Comparison of ENCODE assay signal across 31 cellular contexts in genomic region chr20:37570419-37570818, GRCh38. TPM values are rescaled to one million over a fixed set of nuclear protein-coding genes. Genes with fewer than 3 reads are reported as not detected.
"Had no signal": no experiment of that assay in that cellular context is flagged by ENCODE, and none has a peak within 500 bp of the region (broad histone marks: within the 10 kb centered on the region; RNA-seq: fewer than 3 reads in every experiment).

No MANE protein-coding gene starts in this region.

- H3K36me3 ChIP-seq: WERI-Rb-1 had no signal

- ATAC-seq: activated CD4-positive, alpha-beta T cell treated with anti-CD3 and anti-CD28 coated beads for 36 hours; activated CD4-positive, CD25-positive, alpha-beta regulatory T cell treated with anti-CD3 and anti-CD28 coated beads, Interleukin-2, amount 50 U/mL, for 24 hours; activated CD8-positive, alpha-beta memory T cell treated with anti-CD3 and anti-CD28 coated beads, Interleukin-2, amount 10 ng/mL, durations not matched to agents 7 days and 5 days; activated CD8-positive, alpha-beta T cell treated with anti-CD3 and anti-CD28 coated beads for 36 hours; activated CD8-positive, alpha-beta T cell treated with anti-CD3 and anti-CD28 coated beads, Interleukin-2, amount 10 ng/mL, durations not matched to agents 7 days and 5 days; T-cell; T-helper 17 cell; WTC11 had no signal

- DNase-seq: activated B cell treated with CpG ODN at 0.5 μM for 24 hours; activated CD4-positive, alpha-beta memory T cell treated with anti-CD3 and anti-CD28 coated beads for 36 hours; activated CD4-positive, alpha-beta memory T cell treated with anti-CD3 and anti-CD28 coated beads, Interleukin-2, amount 10 ng/mL, durations not matched to agents 7 days and 5 days; activated CD4-positive, alpha-beta T cell treated with anti-CD3 and anti-CD28 coated beads for 1 hour; activated CD4-positive, alpha-beta T cell treated with anti-CD3 and anti-CD28 coated beads for 36 hours; activated CD4-positive, alpha-beta T cell treated with anti-CD3 and anti-CD28 coated beads for 4 hours; activated CD4-positive, alpha-beta T cell treated with anti-CD3 and anti-CD28 coated beads for 48 hours; activated CD4-positive, alpha-beta T cell treated with anti-CD3 and anti-CD28 coated beads, Interleukin-2, amount 10 ng/mL, durations not matched to agents 24 days and 14 days; activated CD4-positive, alpha-beta T cell treated with anti-CD3 and anti-CD28 coated beads, Interleukin-2, amount 10 ng/mL, durations not matched to agents 7 days and 5 days; activated CD4-positive, alpha-beta T cell treated with anti-CD3 and anti-CD28 coated beads, Interleukin-2, amount 50 U/mL, for 1 hour; activated CD4-positive, alpha-beta T cell treated with anti-CD3 and anti-CD28 coated beads, Interleukin-2, amount 50 U/mL, for 4 hours; activated CD4-positive, alpha-beta T cell treated with anti-CD3 and anti-CD28 coated beads, Interleukin-2, amount 50 U/mL, for 48 hours; activated CD4-positive, CD25-positive, alpha-beta regulatory T cell; activated CD4-positive, CD25-positive, alpha-beta regulatory T cell treated with anti-CD3 and anti-CD28 coated beads, Interleukin-2, amount 50 U/mL, for 72 hours; activated CD8-positive, alpha-beta memory T cell treated with anti-CD3 and anti-CD28 coated beads, Interleukin-2, amount 10 ng/mL, durations not matched to agents 7 days and 5 days; activated CD8-positive, alpha-beta memory T cell treated with anti-CD3 and anti-CD28 coated beads, Interleukin-2, amount 50 U/mL, for 4 hours; activated CD8-positive, alpha-beta T cell treated with anti-CD3 and anti-CD28 coated beads for 36 hours; activated CD8-positive, alpha-beta T cell treated with anti-CD3 and anti-CD28 coated beads, Interleukin-2, amount 10 ng/mL, durations not matched to agents 7 days and 5 days; activated T-cell treated with anti-CD3 and anti-CD28 coated beads for 4 hours; T-cell; T-helper 1 cell; T-helper 17 cell; T-helper 2 cell; T-helper 9 cell; T1000; WERI-Rb-1 had no signal

- H3K27ac ChIP-seq: VCaP, WERI-Rb-1 had no signal

RNA-seq across cellular contexts. Expression of gene NNAT, which starts 49.4 kb away (rescaled TPM):
- total RNA-seq: activated CD4-positive, alpha-beta memory T cell treated with anti-CD3 and anti-CD28 coated beads, Interleukin-2, amount 10 ng/mL, durations not matched to agents 7 days and 5 days; activated CD8-positive, alpha-beta memory T cell treated with anti-CD3 and anti-CD28 coated beads, Interleukin-2, amount 10 ng/mL, durations not matched to agents 7 days and 5 days; T-helper 1 cell treated with Interleukin-12 subunit alpha and Interleukin-12 subunit beta and Interleukin-4 antibody, amounts not matched to agents 30 ng/mL and 1 ng/mL, for 36 hours; T-helper 17 cell; T-helper 2 cell treated with Interferon-gamma antibody and Interleukin-4, amounts not matched to agents 100 ng/mL and 5 ng/mL, for 36 hours had no signal
